12 cellular contexts compared by ENCODE assay signal in genomic region chr2:239348563-239349447, GRCh38. TPM values are rescaled to one million over a fixed set of nuclear protein-coding genes. Genes with fewer than 3 reads are reported as not detected.
DNase-seq lines count a peak whose midpoint lies in the region; ATAC-seq and TF ChIP-seq lines count a peak whose summit lies in the region.
"Had no signal": no experiment of that assay in that cellular context is flagged by ENCODE, and none has a peak within 500 bp of the region (broad histone marks: within the 10 kb centered on the region; RNA-seq: fewer than 3 reads in every experiment).

No MANE protein-coding gene starts in this region.

- peak overlapping the region; percentile 10 for H3K14ac ChIP-seq in neuronal stem cell (ENCODE audit: low read length)

- peak overlapping the region; percentile 42 for H3K18ac ChIP-seq in neuronal stem cell (ENCODE audit: low read length)

- H3K36me3 ChIP-seq in right atrium auricular region (peaks cover 11% of the 10 kb centered on the region), neuronal stem cell (replicated peaks in 1 of 2; ENCODE audit: control insufficient read depth in 2 of 2, insufficient read depth in 2 of 2, low read length in 2 of 2) (peaks cover 9 to 52% of the 10 kb centered on the region in 2 donors), aorta (ENCODE audit: control insufficient read depth in 1 of 2, insufficient read depth in 2 of 2, low read length in 1 of 2) (peaks cover 0 to 10% of the 10 kb centered on the region in 2 donors)

- no peaks in the 10 kb centered on the region for H3K4me1 Mint-ChIP-seq in CD4-positive, alpha-beta T cell (ENCODE audit: low read depth)

- H2BK12ac ChIP-seq in neuronal stem cell (ENCODE audit: low read length), result no peak overlapping the region

- no peak overlapping the region for H3K4me2 ChIP-seq in neuronal stem cell (ENCODE audit: insufficient read depth, low read length, poor library complexity, severe bottlenecking)

- no peak overlapping the region for H2BK15ac ChIP-seq in neuronal stem cell (ENCODE audit: low read length)

- no peak overlapping the region for H2BK5ac ChIP-seq in neuronal stem cell (ENCODE audit: low read length)

- no peak overlapping the region for H4K8ac ChIP-seq in neuronal stem cell (ENCODE audit: low read depth, low read length)

- H3K27me3 ChIP-seq in right atrium auricular region, result no peaks in the 10 kb centered on the region
- H3K27me3 ChIP-seq in neuronal stem cell (ENCODE audit: control insufficient read depth in 3 of 3, insufficient read depth in 3 of 3, low read depth in 1 of 3, low read length in 3 of 3), result no peaks in the 10 kb centered on the region
- no peaks in the 10 kb centered on the region for H3K27me3 ChIP-seq in aorta (ENCODE audit: control insufficient read depth in 1 of 2, insufficient read depth in 2 of 2, low read length in 1 of 2)
- H3K27me3 ChIP-seq in CD4-positive, alpha-beta T cell (ENCODE audit: control insufficient read depth, insufficient read depth, low read length), result no peaks in the 10 kb centered on the region

- intact Hi-C loops in Right ventricle myocardium inferior (cut with DNase I), result no loop called here
- intact Hi-C loops in aorta (cut with DNase I), result no loop called here
- intact Hi-C loops in CD4-positive, alpha-beta T cell (cut with DNase I, micrococcal nuclease), result no loop called here

- no peak overlapping the region for H2BK120ac ChIP-seq in neuronal stem cell (ENCODE audit: low read depth, low read length)

- no peak for TF ChIP-seq CTCF in right atrium auricular region (IDR thresholded peaks at IDR 0.05)
- no peak for TF ChIP-seq CTCF in CD4-positive, alpha-beta T cell (IDR thresholded peaks at IDR 0.05)

- peak overlapping the region; percentile 68 for H2AK5ac ChIP-seq in neuronal stem cell (ENCODE audit: low read depth, low read length)

- H4K91ac ChIP-seq in neuronal stem cell (ENCODE audit: low read depth, low read length, poor library complexity), result no peak overlapping the region

- POLR2A ChIA-PET in CD4-positive, alpha-beta T cell (lab: Charles Lee), result no interaction called here

- no peaks in the 10 kb centered on the region for H3K9me3 ChIP-seq in right atrium auricular region
- peaks cover under 1 to 5% of the 10 kb centered on the region in 2 donors for H3K9me3 ChIP-seq in neuronal stem cell (replicated peaks in 1 of 2; ENCODE audit: control insufficient read depth in 2 of 2, insufficient read depth in 1 of 2, low read depth in 1 of 2, low read length in 2 of 2)
- H3K9me3 ChIP-seq in aorta (ENCODE audit: control insufficient read depth, low read length), result no peaks in the 10 kb centered on the region
- no peaks in the 10 kb centered on the region for H3K9me3 ChIP-seq in CD4-positive, alpha-beta T cell (ENCODE audit: control insufficient read depth, low read length)

- CTCF ChIA-PET in CD4-positive, alpha-beta T cell (lab: Charles Lee), result no interaction called here

- ATAC-seq in Right ventricle myocardium inferior (peak; percentile 43), aorta (ENCODE audit: low FRiP score) (peak; percentile 62), GM21825 (IDR thresholded peaks at IDR 0.05; ENCODE audit: unreplicated experiment) (no peak)
- ATAC-seq in stimulated activated naive CD8-positive, alpha-beta T cell treated with anti-CD3 and anti-CD28 coated beads, Interleukin-15, Interleukin-2, amounts not matched to agents 100 U/mL and 50 U/mL, for 24 hours, result no peak
- no peak for ATAC-seq in CD4-positive, alpha-beta T cell (ENCODE audit: poor library complexity)
- ATAC-seq: activated T-cell treated with anti-CD3 and anti-CD28 coated beads, Interleukin-2, amount 50 U/mL, for 72 hours had no signal

- peaks cover 13% of the 10 kb centered on the region for H3K79me1 ChIP-seq in neuronal stem cell (ENCODE audit: low read depth, low read length)

- H3K27ac ChIP-seq in right atrium auricular region (no peak overlapping the region), neuronal stem cell (replicated peaks; ENCODE audit: low read length) (no peak overlapping the region), aorta (ENCODE audit: low read depth in 1 of 2, low read length in 2 of 2) (no peak overlapping the region)
- H3K27ac ChIP-seq in CD4-positive, alpha-beta T cell (ENCODE audit: low read depth, low read length), result no peak overlapping the region

- H3K27ac Mint-ChIP-seq in CD4-positive, alpha-beta T cell, result no peak overlapping the region
- H3K27ac Mint-ChIP-seq: activated T-cell treated with anti-CD3 and anti-CD28 coated beads, Interleukin-2, amount 50 U/mL, for 72 hours had no signal

- no peaks in the 10 kb centered on the region for H3K9me3 Mint-ChIP-seq in CD4-positive, alpha-beta T cell
- H3K9me3 Mint-ChIP-seq: activated T-cell treated with anti-CD3 and anti-CD28 coated beads, Interleukin-2, amount 50 U/mL, for 72 hours had no signal

- peak overlapping the region; percentile 38 for H3K9ac ChIP-seq in neuronal stem cell (ENCODE audit: low read depth, low read length, poor library complexity)

- DNase-seq in Right ventricle myocardium inferior (ENCODE audit: missing footprints) (no peak), right atrium auricular region (ENCODE audit: low spot score) (no peak), foreskin melanocyte (peak; percentile 54), neuronal stem cell (ENCODE audit: low spot score) (no peak), aorta (no peak)
- no peak for DNase-seq in stimulated activated naive CD8-positive, alpha-beta T cell treated with anti-CD3 and anti-CD28 coated beads, Interleukin-15, Interleukin-2, amounts not matched to agents 100 U/mL and 50 U/mL, for 24 hours
- no peak for DNase-seq in CD4-positive, alpha-beta T cell
- DNase-seq: activated T-cell treated with anti-CD3 and anti-CD28 coated beads, Interleukin-2, amount 50 U/mL, for 72 hours; MM.1S; occipital lobe; SIG-M5 had no signal

- H3K4ac ChIP-seq in neuronal stem cell (ENCODE audit: low read length), result no peak overlapping the region

- no peak overlapping the region for H2AFZ ChIP-seq in neuronal stem cell (ENCODE audit: low read length)

- peak overlapping the region; percentile 70 for H3K23ac ChIP-seq in neuronal stem cell (ENCODE audit: low read depth, low read length, poor library complexity)

- H3K27me3 Mint-ChIP-seq in CD4-positive, alpha-beta T cell, result no peaks in the 10 kb centered on the region

- no peak overlapping the region for H3K4me3 Mint-ChIP-seq in CD4-positive, alpha-beta T cell
- H3K4me3 Mint-ChIP-seq: activated T-cell treated with anti-CD3 and anti-CD28 coated beads, Interleukin-2, amount 50 U/mL, for 72 hours had no signal

- no CpG with 5 or more reads among the region's 29 CpGs for WGBS in neuronal stem cell (ENCODE audit: extremely low coverage in 2 of 2, insufficient read length in 2 of 2, insufficient replicate concordance in 1 of 2), 2 donors
- WGBS in aorta, 2 donors, result 76 to 86% methylated on average over 29 of the region's 29 CpGs

- H3K4me3 ChIP-seq in right atrium auricular region, result no peak overlapping the region
- no peak overlapping the region for H3K4me3 ChIP-seq in neuronal stem cell (ENCODE audit: low read length in 2 of 2)
- no peak overlapping the region for H3K4me3 ChIP-seq in aorta (ENCODE audit: low read length in 2 of 2)

- peaks cover 30% of the 10 kb centered on the region for H3K36me3 Mint-ChIP-seq in CD4-positive, alpha-beta T cell (ENCODE audit: low read depth)

- no peaks in the 10 kb centered on the region for H3K4me1 ChIP-seq in right atrium auricular region
- H3K4me1 ChIP-seq in neuronal stem cell (ENCODE audit: control insufficient read depth in 2 of 2, insufficient read depth in 1 of 2, low read depth in 1 of 2, low read length in 2 of 2), result peaks cover 0 to 6% of the 10 kb centered on the region in 2 donors
- H3K4me1 ChIP-seq in aorta (ENCODE audit: control insufficient read depth in 1 of 2, insufficient read depth in 2 of 2, low read length in 2 of 2), result no peaks in the 10 kb centered on the region

RNA-seq across cellular contexts. Expression of gene HDAC4, which starts 52.0 kb away (rescaled TPM):
- total RNA-seq in Right ventricle myocardium inferior (30.7 TPM), right atrium auricular region (10 to 100 TPM in 1 of 2 donors, 1 to 10 TPM in 1; 8.1 to 20.1 TPM), aorta (10 to 100 TPM; 50.7 to 75.5 TPM)
- polyA plus RNA-seq in neuronal stem cell (2013, experiment 1 of 2), result 15.9 TPM
- 18.7 TPM for polyA plus RNA-seq in neuronal stem cell (2013, experiment 2 of 2)
- 1 to 10 TPM; 6.8 to 9.6 TPM for polyA plus RNA-seq in aorta
- total RNA-seq in CD4-positive, alpha-beta T cell, result 10 to 100 TPM; 45.3 to 49.2 TPM

Comparison
In these comparisons a context has a peak if more than half of its experiments do, and no peak if none do; other contexts are left out.
1. ATAC-seq: peak in Right ventricle myocardium inferior (single experiment) and aorta (single experiment); none in stimulated activated naive CD8-positive, alpha-beta T cell treated with anti-CD3 and anti-CD28 coated beads, Interleukin-15, Interleukin-2, amounts not matched to agents 100 U/mL and 50 U/mL, for 24 hours (single experiment), GM21825 (single experiment) and CD4-positive, alpha-beta T cell (single experiment).